Comparison of ENCODE assay signal across 1 cellular context in genomic region chr7:116686812-116687419, GRCh38.
TF ChIP-seq lines count a peak whose summit lies in the region.

No MANE protein-coding gene starts in this region.

TF ChIP-seq in liver, 16 proteins besides CTCF, POLR2A, EP300 and RAD21:
- TF ChIP-seq FOXA1 (IDR thresholded peaks at IDR 0.05) = no peak
- TF ChIP-seq, protein P1, sequence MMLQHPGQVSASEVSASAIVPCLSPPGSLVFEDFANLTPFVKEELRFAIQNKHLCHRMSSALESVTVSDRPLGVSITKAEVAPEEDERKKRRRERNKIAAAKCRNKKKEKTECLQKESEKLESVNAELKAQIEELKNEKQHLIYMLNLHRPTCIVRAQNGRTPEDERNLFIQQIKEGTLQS (IDR thresholded peaks at IDR 0.05) = no peak
- peak; percentile 62 to 69 for TF ChIP-seq RXRA (IDR thresholded peaks at IDR 0.05)
- TF ChIP-seq NR2F2 (IDR thresholded peaks at IDR 0.05) = no peak
- no peak for TF ChIP-seq REST (IDR thresholded peaks at IDR 0.05)
- TF ChIP-seq JUND (IDR thresholded peaks at IDR 0.05) = peak in 1 of 2 donors; percentile 51
- peak; percentile 66 to 73 for TF ChIP-seq HNF4A (conservative IDR thresholded peaks at IDR 0.05)
- peak; percentile 67 for TF ChIP-seq FOXA2 (IDR thresholded peaks at IDR 0.05)
- TF ChIP-seq, protein P2, sequence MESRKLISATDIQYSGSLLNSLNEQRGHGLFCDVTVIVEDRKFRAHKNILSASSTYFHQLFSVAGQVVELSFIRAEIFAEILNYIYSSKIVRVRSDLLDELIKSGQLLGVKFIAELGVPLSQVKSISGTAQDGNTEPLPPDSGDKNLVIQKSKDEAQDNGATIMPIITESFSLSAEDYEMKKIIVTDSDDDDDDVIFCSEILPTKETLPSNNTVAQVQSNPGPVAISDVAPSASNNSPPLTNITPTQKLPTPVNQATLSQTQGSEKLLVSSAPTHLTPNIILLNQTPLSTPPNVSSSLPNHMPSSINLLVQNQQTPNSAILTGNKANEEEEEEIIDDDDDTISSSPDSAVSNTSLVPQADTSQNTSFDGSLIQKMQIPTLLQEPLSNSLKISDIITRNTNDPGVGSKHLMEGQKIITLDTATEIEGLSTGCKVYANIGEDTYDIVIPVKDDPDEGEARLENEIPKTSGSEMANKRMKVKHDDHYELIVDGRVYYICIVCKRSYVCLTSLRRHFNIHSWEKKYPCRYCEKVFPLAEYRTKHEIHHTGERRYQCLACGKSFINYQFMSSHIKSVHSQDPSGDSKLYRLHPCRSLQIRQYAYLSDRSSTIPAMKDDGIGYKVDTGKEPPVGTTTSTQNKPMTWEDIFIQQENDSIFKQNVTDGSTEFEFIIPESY (IDR thresholded peaks at IDR 0.05) = peak; percentile 19
- TF ChIP-seq SP1 (IDR thresholded peaks at IDR 0.05) = peak; percentile 27
- no peak for TF ChIP-seq HNF4G (IDR thresholded peaks at IDR 0.05)
- TF ChIP-seq, protein P3, sequence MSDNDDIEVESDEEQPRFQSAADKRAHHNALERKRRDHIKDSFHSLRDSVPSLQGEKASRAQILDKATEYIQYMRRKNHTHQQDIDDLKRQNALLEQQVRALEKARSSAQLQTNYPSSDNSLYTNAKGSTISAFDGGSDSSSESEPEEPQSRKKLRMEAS (IDR thresholded peaks at IDR 0.05) = no peak
- no peak for TF ChIP-seq GABPA (IDR thresholded peaks at IDR 0.05 in 1 of 2, conservative IDR thresholded peaks at IDR 0.05 in 1 of 2)
- no peak for TF ChIP-seq YY1 (IDR thresholded peaks at IDR 0.05)
- TF ChIP-seq EGR1 (IDR thresholded peaks at IDR 0.05; ENCODE audit: low read depth in 2 of 2) = no peak
- no peak for TF ChIP-seq TAF1 (conservative IDR thresholded peaks at IDR 0.05)
TF ChIP-seq in liver: peak in this region for 6.
